ENCODE assay signal across 18 cellular contexts in genomic region chr5:152188219-152188618, GRCh38.
"Had no signal": no experiment of that assay in that cellular context is flagged by ENCODE, and none has a peak within 500 bp of the region (broad histone marks: within the 10 kb centered on the region; RNA-seq: fewer than 3 reads in every experiment).

No MANE protein-coding gene starts in this region.

- DNase-seq: central memory CD4-positive, alpha-beta T cell; effector CD4-positive, alpha-beta T cell; endodermal cell; erythroblast; immature natural killer cell; lower lobe of right lung; natural killer cell; posterior cingulate gyrus; stimulated activated CD4-positive, alpha-beta T cell treated with anti-CD3 and anti-CD28 coated beads, Interleukin-4, amount 100 ng/mL, for 1 hour; stimulated activated CD8-positive, alpha-beta memory T cell treated with anti-CD3 and anti-CD28 coated beads, Interleukin-4, amount 100 ng/mL, for 48 hours; substantia nigra; transverse colon had no signal

- H3K27ac ChIP-seq: coronary artery, lower lobe of right lung, thoracic aorta, transverse colon had no signal

- FAIRE-seq: endothelial cell of umbilical vein, frontal cortex, keratinocyte had no signal

- H3K4me1 ChIP-seq: lower lobe of right lung, transverse colon had no signal

- H3K27me3 ChIP-seq: transverse colon had no signal

- H3K36me3 ChIP-seq: lower lobe of right lung, thoracic aorta, transverse colon had no signal

- ATAC-seq: lower lobe of right lung; natural killer cell; stimulated activated memory B cell treated with anti-CD40 and anti-IgM and Interleukin-4, amounts not matched to agents 10 μg/mL and 1 μg/mL and 100 μg/mL, for 72 hours had no signal

- H3K4me3 ChIP-seq: coronary artery, lower lobe of right lung, thoracic aorta, transverse colon had no signal

- H3K9me3 ChIP-seq: thoracic aorta, transverse colon had no signal
